In the genomic region with DNA sequence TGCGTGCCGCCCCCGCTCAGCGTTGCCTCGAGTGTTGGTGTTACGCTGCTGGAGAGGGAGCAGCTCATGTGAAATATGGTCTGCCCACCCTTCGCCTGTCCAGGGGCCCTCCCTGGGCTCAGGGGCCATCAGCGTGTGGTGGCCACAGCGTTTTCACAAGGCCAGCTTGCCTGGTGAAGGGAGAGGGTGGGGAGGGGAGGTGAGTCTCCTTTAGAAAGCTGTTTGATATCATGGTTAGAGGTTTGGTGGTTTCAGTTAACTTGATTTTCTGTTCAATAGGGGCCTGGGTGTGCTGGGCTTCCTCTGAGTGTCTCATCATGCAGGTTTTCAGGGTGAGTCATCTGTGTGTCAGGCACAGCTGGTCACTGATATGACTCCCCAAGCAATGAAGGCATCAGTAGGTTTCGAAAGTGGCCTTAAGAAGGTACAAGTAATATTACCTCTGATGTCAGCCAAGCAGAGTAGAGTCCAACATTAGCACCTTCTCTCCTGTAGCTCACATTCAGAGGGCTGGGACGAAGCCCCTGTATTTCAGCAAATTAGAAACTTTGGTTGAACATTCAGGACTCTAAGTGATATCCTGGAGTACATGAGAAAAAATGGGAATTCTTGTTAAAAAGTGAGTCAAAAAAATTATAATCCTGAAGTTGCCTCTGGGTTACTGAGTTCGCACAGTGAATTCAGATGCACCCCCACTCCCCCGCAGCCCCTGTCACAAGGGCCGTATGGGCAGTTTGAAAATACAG, we compare ENCODE assay signal across 1 cellular context.
A peak's percentile ranks its signal among the peaks of the same experiment; 100 is the strongest.
TF ChIP-seq lines count a peak whose summit lies in the region.

No MANE protein-coding gene starts in this region.

TF ChIP-seq in K562, 482 proteins besides CTCF, POLR2A, EP300 and RAD21 (continued from another document and continues in another):
- TF ChIP-seq, protein P1, sequence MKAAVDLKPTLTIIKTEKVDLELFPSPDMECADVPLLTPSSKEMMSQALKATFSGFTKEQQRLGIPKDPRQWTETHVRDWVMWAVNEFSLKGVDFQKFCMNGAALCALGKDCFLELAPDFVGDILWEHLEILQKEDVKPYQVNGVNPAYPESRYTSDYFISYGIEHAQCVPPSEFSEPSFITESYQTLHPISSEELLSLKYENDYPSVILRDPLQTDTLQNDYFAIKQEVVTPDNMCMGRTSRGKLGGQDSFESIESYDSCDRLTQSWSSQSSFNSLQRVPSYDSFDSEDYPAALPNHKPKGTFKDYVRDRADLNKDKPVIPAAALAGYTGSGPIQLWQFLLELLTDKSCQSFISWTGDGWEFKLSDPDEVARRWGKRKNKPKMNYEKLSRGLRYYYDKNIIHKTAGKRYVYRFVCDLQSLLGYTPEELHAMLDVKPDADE (conservative IDR thresholded peaks at IDR 0.05; ENCODE audit: control insufficient read depth, low read depth, low read length): no peak
- TF ChIP-seq ZNF76 (CRISPR knock-in tag; IDR thresholded peaks at IDR 0.05; ENCODE audit: borderline replicate concordance) (no peak), JUNB (CRISPR knock-in tag; conservative IDR thresholded peaks at IDR 0.05) (peak; percentile 67; the same call in 1 of the 2 replicates), TGIF2 (CRISPR knock-in tag; IDR thresholded peaks at IDR 0.05) (no peak), HDAC3 (IDR thresholded peaks at IDR 0.05; ENCODE audit: borderline replicate concordance, partially characterized antibody) (peak; percentile 23), BCL6 (CRISPR knock-in tag; IDR thresholded peaks at IDR 0.05) (no peak), ZNF408 (CRISPR knock-in tag; IDR thresholded peaks at IDR 0.05; ENCODE audit: low read depth) (no peak), PRMT5 (CRISPR knock-in tag; IDR thresholded peaks at IDR 0.05) (no peak), TAF9B (IDR thresholded peaks at IDR 0.05; ENCODE audit: partially characterized antibody) (peak; percentile 94), RBBP5 (IDR thresholded peaks at IDR 0.05; ENCODE audit: borderline replicate concordance, insufficient read depth, low read length, poor library complexity, severe bottlenecking) (peak; percentile 18), MEIS2 (IDR thresholded peaks at IDR 0.05; ENCODE audit: partially characterized antibody) (peak; percentile 59), HEY1 (CRISPR knock-in tag; IDR thresholded peaks at IDR 0.05; ENCODE audit: borderline replicate concordance) (no peak), FOXA3 (CRISPR knock-in tag; conservative IDR thresholded peaks at IDR 0.05 in 1 of 2, IDR thresholded peaks at IDR 0.05 in 1 of 2) (no peak), HDAC1 (IDR thresholded peaks at IDR 0.05) (peak in 1 of 2 experiments; percentile 86; a peak in 2 of 4 replicates), ZNF561 (CRISPR knock-in tag; conservative IDR thresholded peaks at IDR 0.05) (no peak), RBM22 (IDR thresholded peaks at IDR 0.05; ENCODE audit: low read depth, low read length, poor library complexity, severe bottlenecking) (no peak), MYC (IDR thresholded peaks at IDR 0.05; ENCODE audit: low read depth, low read length) (no peak), MYC (CRISPR knock-in tag; IDR thresholded peaks at IDR 0.05; ENCODE audit: borderline replicate concordance, low read depth) (no peak), KLF6 (CRISPR knock-in tag; IDR thresholded peaks at IDR 0.05; ENCODE audit: borderline replicate concordance) (no peak), FOXK1 (CRISPR knock-in tag; IDR thresholded peaks at IDR 0.05; ENCODE audit: borderline replicate concordance) (no peak), POLR2G (IDR thresholded peaks at IDR 0.05; ENCODE audit: low read depth, low read length) (peak; percentile 66), MTF1 (CRISPR knock-in tag; IDR thresholded peaks at IDR 0.05; ENCODE audit: borderline replicate concordance) (no peak), EZH2 (IDR thresholded peaks at IDR 0.05; ENCODE audit: borderline replicate concordance, low read depth, low read length) (no peak), ZNF436 (CRISPR knock-in tag; IDR thresholded peaks at IDR 0.05) (no peak), SMAD4 (CRISPR knock-in tag; conservative IDR thresholded peaks at IDR 0.05) (peak; percentile 37; the same call in 1 of the 2 replicates), PPARD (CRISPR knock-in tag; IDR thresholded peaks at IDR 0.05) (no peak), ZNF668 (CRISPR knock-in tag; IDR thresholded peaks at IDR 0.05) (no peak), YY1 (IDR thresholded peaks at IDR 0.05; ENCODE audit: borderline replicate concordance in 1 of 3, control insufficient read depth in 1 of 3, extremely low read depth in 1 of 3, insufficient read depth in 3 of 3, insufficient read length in 1 of 3, insufficient replicate concordance in 2 of 3, low read depth in 1 of 3, low read length in 2 of 3) (no peak), MCM7 (IDR thresholded peaks at IDR 0.05) (no peak), U2AF2 (optimal IDR thresholded peaks at IDR 0.05; ENCODE audit: low read depth, low read length) (no peak), NFRKB (IDR thresholded peaks at IDR 0.05; ENCODE audit: low read depth) (0 out of 2 replicates have a peak, but pooled peaks have one; percentile 30), BHLHE40 (IDR thresholded peaks at IDR 0.05; ENCODE audit: low read length) (no peak; the same call in 1 of the 2 replicates), ARHGAP35 (IDR thresholded peaks at IDR 0.05; ENCODE audit: partially characterized antibody) (no peak), ZNF239 (CRISPR knock-in tag; IDR thresholded peaks at IDR 0.05) (no peak), SMARCA4 (IDR thresholded peaks at IDR 0.05) (peak; percentile 97), NR2F6 (CRISPR knock-in tag; IDR thresholded peaks at IDR 0.05) (no peak), ZNF121 (CRISPR knock-in tag; conservative IDR thresholded peaks at IDR 0.05) (no peak), PTBP1 (IDR thresholded peaks at IDR 0.05; ENCODE audit: low read depth, low read length) (no peak), ZNF444 (CRISPR knock-in tag; IDR thresholded peaks at IDR 0.05) (no peak)
- TF ChIP-seq, protein P2, sequence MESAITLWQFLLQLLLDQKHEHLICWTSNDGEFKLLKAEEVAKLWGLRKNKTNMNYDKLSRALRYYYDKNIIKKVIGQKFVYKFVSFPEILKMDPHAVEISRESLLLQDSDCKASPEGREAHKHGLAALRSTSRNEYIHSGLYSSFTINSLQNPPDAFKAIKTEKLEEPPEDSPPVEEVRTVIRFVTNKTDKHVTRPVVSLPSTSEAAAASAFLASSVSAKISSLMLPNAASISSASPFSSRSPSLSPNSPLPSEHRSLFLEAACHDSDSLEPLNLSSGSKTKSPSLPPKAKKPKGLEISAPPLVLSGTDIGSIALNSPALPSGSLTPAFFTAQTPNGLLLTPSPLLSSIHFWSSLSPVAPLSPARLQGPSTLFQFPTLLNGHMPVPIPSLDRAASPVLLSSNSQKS (CRISPR knock-in tag; IDR thresholded peaks at IDR 0.05): no peak
- TF ChIP-seq, protein P3, sequence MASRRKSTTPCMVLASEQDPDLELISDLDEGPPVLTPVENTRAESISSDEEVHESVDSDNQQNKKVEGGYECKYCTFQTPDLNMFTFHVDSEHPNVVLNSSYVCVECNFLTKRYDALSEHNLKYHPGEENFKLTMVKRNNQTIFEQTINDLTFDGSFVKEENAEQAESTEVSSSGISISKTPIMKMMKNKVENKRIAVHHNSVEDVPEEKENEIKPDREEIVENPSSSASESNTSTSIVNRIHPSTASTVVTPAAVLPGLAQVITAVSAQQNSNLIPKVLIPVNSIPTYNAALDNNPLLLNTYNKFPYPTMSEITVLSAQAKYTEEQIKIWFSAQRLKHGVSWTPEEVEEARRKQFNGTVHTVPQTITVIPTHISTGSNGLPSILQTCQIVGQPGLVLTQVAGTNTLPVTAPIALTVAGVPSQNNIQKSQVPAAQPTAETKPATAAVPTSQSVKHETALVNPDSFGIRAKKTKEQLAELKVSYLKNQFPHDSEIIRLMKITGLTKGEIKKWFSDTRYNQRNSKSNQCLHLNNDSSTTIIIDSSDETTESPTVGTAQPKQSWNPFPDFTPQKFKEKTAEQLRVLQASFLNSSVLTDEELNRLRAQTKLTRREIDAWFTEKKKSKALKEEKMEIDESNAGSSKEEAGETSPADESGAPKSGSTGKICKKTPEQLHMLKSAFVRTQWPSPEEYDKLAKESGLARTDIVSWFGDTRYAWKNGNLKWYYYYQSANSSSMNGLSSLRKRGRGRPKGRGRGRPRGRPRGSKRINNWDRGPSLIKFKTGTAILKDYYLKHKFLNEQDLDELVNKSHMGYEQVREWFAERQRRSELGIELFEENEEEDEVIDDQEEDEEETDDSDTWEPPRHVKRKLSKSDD (conservative IDR thresholded peaks at IDR 0.05; ENCODE audit: low read length): no peak
- TF ChIP-seq, protein P4, sequence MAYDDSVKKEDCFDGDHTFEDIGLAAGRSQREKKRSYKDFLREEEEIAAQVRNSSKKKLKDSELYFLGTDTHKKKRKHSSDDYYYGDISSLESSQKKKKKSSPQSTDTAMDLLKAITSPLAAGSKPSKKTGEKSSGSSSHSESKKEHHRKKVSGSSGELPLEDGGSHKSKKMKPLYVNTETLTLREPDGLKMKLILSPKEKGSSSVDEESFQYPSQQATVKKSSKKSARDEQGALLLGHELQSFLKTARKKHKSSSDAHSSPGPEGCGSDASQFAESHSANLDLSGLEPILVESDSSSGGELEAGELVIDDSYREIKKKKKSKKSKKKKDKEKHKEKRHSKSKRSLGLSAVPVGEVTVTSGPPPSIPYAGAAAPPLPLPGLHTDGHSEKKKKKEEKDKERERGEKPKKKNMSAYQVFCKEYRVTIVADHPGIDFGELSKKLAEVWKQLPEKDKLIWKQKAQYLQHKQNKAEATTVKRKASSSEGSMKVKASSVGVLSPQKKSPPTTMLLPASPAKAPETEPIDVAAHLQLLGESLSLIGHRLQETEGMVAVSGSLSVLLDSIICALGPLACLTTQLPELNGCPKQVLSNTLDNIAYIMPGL (CRISPR knock-in tag; IDR thresholded peaks at IDR 0.05): no peak
- TF ChIP-seq, protein P5, sequence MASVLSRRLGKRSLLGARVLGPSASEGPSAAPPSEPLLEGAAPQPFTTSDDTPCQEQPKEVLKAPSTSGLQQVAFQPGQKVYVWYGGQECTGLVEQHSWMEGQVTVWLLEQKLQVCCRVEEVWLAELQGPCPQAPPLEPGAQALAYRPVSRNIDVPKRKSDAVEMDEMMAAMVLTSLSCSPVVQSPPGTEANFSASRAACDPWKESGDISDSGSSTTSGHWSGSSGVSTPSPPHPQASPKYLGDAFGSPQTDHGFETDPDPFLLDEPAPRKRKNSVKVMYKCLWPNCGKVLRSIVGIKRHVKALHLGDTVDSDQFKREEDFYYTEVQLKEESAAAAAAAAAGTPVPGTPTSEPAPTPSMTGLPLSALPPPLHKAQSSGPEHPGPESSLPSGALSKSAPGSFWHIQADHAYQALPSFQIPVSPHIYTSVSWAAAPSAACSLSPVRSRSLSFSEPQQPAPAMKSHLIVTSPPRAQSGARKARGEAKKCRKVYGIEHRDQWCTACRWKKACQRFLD (CRISPR knock-in tag; IDR thresholded peaks at IDR 0.05): 0 out of 2 replicates have a peak, but pooled peaks have one; percentile 7
- TF ChIP-seq, protein P6, sequence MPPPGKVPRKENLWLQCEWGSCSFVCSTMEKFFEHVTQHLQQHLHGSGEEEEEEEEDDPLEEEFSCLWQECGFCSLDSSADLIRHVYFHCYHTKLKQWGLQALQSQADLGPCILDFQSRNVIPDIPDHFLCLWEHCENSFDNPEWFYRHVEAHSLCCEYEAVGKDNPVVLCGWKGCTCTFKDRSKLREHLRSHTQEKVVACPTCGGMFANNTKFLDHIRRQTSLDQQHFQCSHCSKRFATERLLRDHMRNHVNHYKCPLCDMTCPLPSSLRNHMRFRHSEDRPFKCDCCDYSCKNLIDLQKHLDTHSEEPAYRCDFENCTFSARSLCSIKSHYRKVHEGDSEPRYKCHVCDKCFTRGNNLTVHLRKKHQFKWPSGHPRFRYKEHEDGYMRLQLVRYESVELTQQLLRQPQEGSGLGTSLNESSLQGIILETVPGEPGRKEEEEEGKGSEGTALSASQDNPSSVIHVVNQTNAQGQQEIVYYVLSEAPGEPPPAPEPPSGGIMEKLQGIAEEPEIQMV (tag; conservative IDR thresholded peaks at IDR 0.05; ENCODE audit: low read depth): 0 out of 2 replicates have a peak, but pooled peaks have one; percentile 31
- TF ChIP-seq, protein P7, sequence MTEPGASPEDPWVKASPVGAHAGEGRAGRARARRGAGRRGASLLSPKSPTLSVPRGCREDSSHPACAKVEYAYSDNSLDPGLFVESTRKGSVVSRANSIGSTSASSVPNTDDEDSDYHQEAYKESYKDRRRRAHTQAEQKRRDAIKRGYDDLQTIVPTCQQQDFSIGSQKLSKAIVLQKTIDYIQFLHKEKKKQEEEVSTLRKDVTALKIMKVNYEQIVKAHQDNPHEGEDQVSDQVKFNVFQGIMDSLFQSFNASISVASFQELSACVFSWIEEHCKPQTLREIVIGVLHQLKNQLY (CRISPR knock-in tag; conservative IDR thresholded peaks at IDR 0.05): no peak
- TF ChIP-seq, protein P8, sequence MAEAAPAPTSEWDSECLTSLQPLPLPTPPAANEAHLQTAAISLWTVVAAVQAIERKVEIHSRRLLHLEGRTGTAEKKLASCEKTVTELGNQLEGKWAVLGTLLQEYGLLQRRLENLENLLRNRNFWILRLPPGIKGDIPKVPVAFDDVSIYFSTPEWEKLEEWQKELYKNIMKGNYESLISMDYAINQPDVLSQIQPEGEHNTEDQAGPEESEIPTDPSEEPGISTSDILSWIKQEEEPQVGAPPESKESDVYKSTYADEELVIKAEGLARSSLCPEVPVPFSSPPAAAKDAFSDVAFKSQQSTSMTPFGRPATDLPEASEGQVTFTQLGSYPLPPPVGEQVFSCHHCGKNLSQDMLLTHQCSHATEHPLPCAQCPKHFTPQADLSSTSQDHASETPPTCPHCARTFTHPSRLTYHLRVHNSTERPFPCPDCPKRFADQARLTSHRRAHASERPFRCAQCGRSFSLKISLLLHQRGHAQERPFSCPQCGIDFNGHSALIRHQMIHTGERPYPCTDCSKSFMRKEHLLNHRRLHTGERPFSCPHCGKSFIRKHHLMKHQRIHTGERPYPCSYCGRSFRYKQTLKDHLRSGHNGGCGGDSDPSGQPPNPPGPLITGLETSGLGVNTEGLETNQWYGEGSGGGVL (CRISPR knock-in tag; IDR thresholded peaks at IDR 0.05): no peak
- TF ChIP-seq, protein P9, sequence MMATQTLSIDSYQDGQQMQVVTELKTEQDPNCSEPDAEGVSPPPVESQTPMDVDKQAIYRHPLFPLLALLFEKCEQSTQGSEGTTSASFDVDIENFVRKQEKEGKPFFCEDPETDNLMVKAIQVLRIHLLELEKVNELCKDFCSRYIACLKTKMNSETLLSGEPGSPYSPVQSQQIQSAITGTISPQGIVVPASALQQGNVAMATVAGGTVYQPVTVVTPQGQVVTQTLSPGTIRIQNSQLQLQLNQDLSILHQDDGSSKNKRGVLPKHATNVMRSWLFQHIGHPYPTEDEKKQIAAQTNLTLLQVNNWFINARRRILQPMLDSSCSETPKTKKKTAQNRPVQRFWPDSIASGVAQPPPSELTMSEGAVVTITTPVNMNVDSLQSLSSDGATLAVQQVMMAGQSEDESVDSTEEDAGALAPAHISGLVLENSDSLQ (IDR thresholded peaks at IDR 0.05): peak; percentile 53; the same call in 1 of the 2 replicates
- TF ChIP-seq, protein P10, sequence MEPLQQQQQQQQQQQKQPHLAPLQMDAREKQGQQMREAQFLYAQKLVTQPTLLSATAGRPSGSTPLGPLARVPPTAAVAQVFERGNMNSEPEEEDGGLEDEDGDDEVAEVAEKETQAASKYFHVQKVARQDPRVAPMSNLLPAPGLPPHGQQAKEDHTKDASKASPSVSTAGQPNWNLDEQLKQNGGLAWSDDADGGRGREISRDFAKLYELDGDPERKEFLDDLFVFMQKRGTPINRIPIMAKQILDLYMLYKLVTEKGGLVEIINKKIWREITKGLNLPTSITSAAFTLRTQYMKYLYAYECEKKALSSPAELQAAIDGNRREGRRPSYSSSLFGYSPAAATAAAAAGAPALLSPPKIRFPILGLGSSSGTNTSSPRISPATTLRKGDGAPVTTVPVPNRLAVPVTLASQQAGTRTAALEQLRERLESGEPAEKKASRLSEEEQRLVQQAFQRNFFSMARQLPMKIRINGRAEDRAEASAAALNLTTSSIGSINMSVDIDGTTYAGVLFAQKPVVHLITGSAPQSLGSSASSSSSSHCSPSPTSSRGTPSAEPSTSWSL (CRISPR knock-in tag; IDR thresholded peaks at IDR 0.05; ENCODE audit: borderline replicate concordance): no peak
